1 cellular context compared by ENCODE assay signal in genomic region chr22:41906822-41907221, GRCh38.
TF ChIP-seq lines count a peak whose summit lies in the region.

No MANE protein-coding gene starts in this region.

TF ChIP-seq in endothelial cell of umbilical vein, 7 proteins besides CTCF, POLR2A, EP300 and RAD21:
- TF ChIP-seq FOS (IDR thresholded peaks at IDR 0.05; ENCODE audit: borderline replicate concordance, insufficient read depth, low read length) = no peak
- TF ChIP-seq POLR2AphosphoS5 (IDR thresholded peaks at IDR 0.05; ENCODE audit: insufficient read depth, low read depth, low read length) = no peak
- TF ChIP-seq GATA2 (IDR thresholded peaks at IDR 0.05; ENCODE audit: insufficient read depth, insufficient read length, low read depth, low read length) = no peak
- no peak for TF ChIP-seq JUN (IDR thresholded peaks at IDR 0.05; ENCODE audit: borderline replicate concordance, insufficient read depth, insufficient read length, low read depth)
- TF ChIP-seq MYC (IDR thresholded peaks at IDR 0.05; ENCODE audit: low read depth, low read length) = no peak
- no peak for TF ChIP-seq MAX (IDR thresholded peaks at IDR 0.05; ENCODE audit: insufficient read depth, insufficient read length)
- no peak for TF ChIP-seq EZH2 (IDR thresholded peaks at IDR 0.05; ENCODE audit: borderline replicate concordance, low read depth, low read length, severe bottlenecking)
TF ChIP-seq in endothelial cell of umbilical vein: peak in this region for 0.
